Comparison of ENCODE assay signal across 25 cellular contexts in genomic region chr5:85077581-85077980, GRCh38.
"Had no signal": no experiment of that assay in that cellular context is flagged by ENCODE, and none has a peak within 500 bp of the region (broad histone marks: within the 10 kb centered on the region; RNA-seq: fewer than 3 reads in every experiment).

No MANE protein-coding gene starts in this region.

- H3K27ac ChIP-seq: foreskin keratinocyte, left lung, ovary, prostate gland, right atrium auricular region, thyroid gland, upper lobe of right lung had no signal

- H3K4me1 Mint-ChIP-seq: activated naive CD8-positive, alpha-beta T cell treated with anti-CD3 and anti-CD28 coated beads, Interleukin-2, amount 10 ng/mL, durations not matched to agents 7 days and 5 days; immature natural killer cell; mesothelial cell of epicardium; naive thymus-derived CD8-positive, alpha-beta T cell had no signal

- H3K9me3 Mint-ChIP-seq: activated naive CD4-positive, alpha-beta T cell treated with anti-CD3 and anti-CD28 coated beads for 36 hours; activated naive CD8-positive, alpha-beta T cell treated with anti-CD3 and anti-CD28 coated beads, Interleukin-2, amount 10 ng/mL, durations not matched to agents 7 days and 5 days; activated T-cell treated with anti-CD3 and anti-CD28 coated beads, Interleukin-2, amount 50 U/mL, for 72 hours; mesothelial cell of epicardium; stimulated activated naive CD8-positive, alpha-beta T cell treated with anti-CD3 and anti-CD28 coated beads, Interleukin-15, Interleukin-2, amounts not matched to agents 100 ng/mL and 50 ng/mL, for 24 hours; T-helper 1 cell treated with Interleukin-12 subunit alpha and Interleukin-12 subunit beta and Interleukin-4 antibody, amounts not matched to agents 30 μg/mL and 1 μg/mL, for 36 hours had no signal

- H3K27me3 Mint-ChIP-seq: activated CD4-positive, alpha-beta memory T cell treated with anti-CD3 and anti-CD28 coated beads for 36 hours; activated naive CD8-positive, alpha-beta T cell treated with anti-CD3 and anti-CD28 coated beads, Interleukin-2, amount 10 ng/mL, durations not matched to agents 7 days and 5 days; naive thymus-derived CD8-positive, alpha-beta T cell; stimulated activated naive CD8-positive, alpha-beta T cell treated with anti-CD3 and anti-CD28 coated beads, Interleukin-15, Interleukin-2, amounts not matched to agents 100 ng/mL and 50 ng/mL, for 24 hours had no signal

- DNase-seq: activated CD4-positive, alpha-beta memory T cell treated with anti-CD3 and anti-CD28 coated beads for 36 hours; activated CD4-positive, alpha-beta T cell treated with anti-CD3 and anti-CD28 coated beads for 48 hours; activated effector memory CD4-positive, alpha-beta T cell treated with Interleukin-2 at 50 U/mL for 16 hours; activated naive CD4-positive, alpha-beta T cell treated with anti-CD3 and anti-CD28 coated beads for 36 hours; activated naive CD8-positive, alpha-beta T cell treated with anti-CD3 and anti-CD28 coated beads, Interleukin-2, amount 10 ng/mL, durations not matched to agents 7 days and 5 days; activated T-cell treated with anti-CD3 and anti-CD28 coated beads, Interleukin-2, amount 50 U/mL, for 72 hours; dermis blood vessel endothelial cell; effector CD8-positive, alpha-beta T cell; erythroblast; foreskin keratinocyte; immature natural killer cell; left lung; mammary epithelial cell; naive thymus-derived CD8-positive, alpha-beta T cell; ovary; stimulated activated CD4-positive, alpha-beta T cell treated with anti-CD3 and anti-CD28 coated beads, Interleukin-12 subunit alpha, Interleukin-12 subunit beta, amount 100 ng/mL, for 4 hours; stimulated activated CD4-positive, alpha-beta T cell treated with anti-CD3 and anti-CD28 coated beads, Interleukin-4, amount 100 ng/mL, for 4 hours; substantia nigra; thyroid gland; upper lobe of right lung had no signal

- H3K4me3 ChIP-seq: left lung, ovary, prostate gland, right atrium auricular region, thyroid gland, upper lobe of right lung had no signal

- H3K4me3 Mint-ChIP-seq: activated CD4-positive, alpha-beta memory T cell treated with anti-CD3 and anti-CD28 coated beads for 36 hours; activated naive CD4-positive, alpha-beta T cell treated with anti-CD3 and anti-CD28 coated beads for 36 hours; activated naive CD8-positive, alpha-beta T cell treated with anti-CD3 and anti-CD28 coated beads, Interleukin-2, amount 10 ng/mL, durations not matched to agents 7 days and 5 days; activated T-cell treated with anti-CD3 and anti-CD28 coated beads, Interleukin-2, amount 50 U/mL, for 72 hours; immature natural killer cell; mesothelial cell of epicardium; naive thymus-derived CD8-positive, alpha-beta T cell; stimulated activated naive CD8-positive, alpha-beta T cell treated with anti-CD3 and anti-CD28 coated beads, Interleukin-15, Interleukin-2, amounts not matched to agents 100 ng/mL and 50 ng/mL, for 24 hours; T-helper 1 cell treated with Interleukin-12 subunit alpha and Interleukin-12 subunit beta and Interleukin-4 antibody, amounts not matched to agents 30 μg/mL and 1 μg/mL, for 36 hours had no signal

- H3K36me3 Mint-ChIP-seq: activated CD4-positive, alpha-beta memory T cell treated with anti-CD3 and anti-CD28 coated beads for 36 hours; activated naive CD8-positive, alpha-beta T cell treated with anti-CD3 and anti-CD28 coated beads, Interleukin-2, amount 10 ng/mL, durations not matched to agents 7 days and 5 days; immature natural killer cell; mesothelial cell of epicardium; naive thymus-derived CD8-positive, alpha-beta T cell had no signal

- H3K27ac Mint-ChIP-seq: activated CD4-positive, alpha-beta memory T cell treated with anti-CD3 and anti-CD28 coated beads for 36 hours; activated naive CD4-positive, alpha-beta T cell treated with anti-CD3 and anti-CD28 coated beads for 36 hours; activated naive CD8-positive, alpha-beta T cell treated with anti-CD3 and anti-CD28 coated beads, Interleukin-2, amount 10 ng/mL, durations not matched to agents 7 days and 5 days; activated T-cell treated with anti-CD3 and anti-CD28 coated beads, Interleukin-2, amount 50 U/mL, for 72 hours; immature natural killer cell; mesothelial cell of epicardium; naive thymus-derived CD8-positive, alpha-beta T cell; stimulated activated naive CD8-positive, alpha-beta T cell treated with anti-CD3 and anti-CD28 coated beads, Interleukin-15, Interleukin-2, amounts not matched to agents 100 ng/mL and 50 ng/mL, for 24 hours; T-helper 1 cell treated with Interleukin-12 subunit alpha and Interleukin-12 subunit beta and Interleukin-4 antibody, amounts not matched to agents 30 μg/mL and 1 μg/mL, for 36 hours had no signal

- ATAC-seq: activated T-cell treated with anti-CD3 and anti-CD28 coated beads, Interleukin-2, amount 50 U/mL, for 72 hours; foreskin keratinocyte; left lung; naive thymus-derived CD8-positive, alpha-beta T cell; upper lobe of right lung had no signal
